8 cellular contexts compared by ENCODE assay signal in genomic region chr15:80031841-80032240, GRCh38. TPM values are rescaled to one million over a fixed set of nuclear protein-coding genes. Genes with fewer than 3 reads are reported as not detected.
A peak's percentile ranks its signal among the peaks of the same experiment; 100 is the strongest.
DNase-seq lines count a peak whose midpoint lies in the region; FAIRE-seq and TF ChIP-seq lines count a peak whose summit lies in the region.

No MANE protein-coding gene starts in this region.

- no peak overlapping the region for H2BK120ac ChIP-seq in mesendoderm (ENCODE audit: low read depth, low read length)

- TF ChIP-seq CTCF in bronchial epithelial cell (IDR thresholded peaks at IDR 0.05; ENCODE audit: insufficient read depth, low read length, severe bottlenecking) = no peak

- H4K5ac ChIP-seq in mesendoderm (ENCODE audit: low read length) = no peak overlapping the region

- H3K18ac ChIP-seq in mesendoderm (ENCODE audit: low read length) = no peak overlapping the region

- no peak overlapping the region for H2BK15ac ChIP-seq in mesendoderm (replicated peaks; ENCODE audit: low read depth)

- H3K79me1 ChIP-seq in mesendoderm (ENCODE audit: low read length) = no peaks in the 10 kb centered on the region

- H3K36me3 ChIP-seq in bronchial epithelial cell (ENCODE audit: control insufficient read depth, insufficient read depth, low read length) (no peaks in the 10 kb centered on the region), mesendoderm (ENCODE audit: control insufficient read depth, insufficient read depth, low read length) (no peaks in the 10 kb centered on the region)

- no peak for FAIRE-seq in bronchial epithelial cell (lab: Jason Lieb, UNC)

- DNase-seq in A172 (ENCODE audit: low spot score) (peak; percentile 33), DMS79 treated with DMSO at 0.1 percent for 48 hours (lab: John Stamatoyannopoulos, UW) (peak; percentile 71), NCI-H345 (lab: John Stamatoyannopoulos, UW) (peak; percentile 74), bronchial epithelial cell (ENCODE audit: low read depth) (peak; percentile 41), mesendoderm (no peak), HUDEP-2 (lab: John Stamatoyannopoulos, UW; ENCODE audit: unreplicated experiment in 76 of 76) (no peak), NK-92 (lab: John Stamatoyannopoulos, UW; ENCODE audit: unreplicated experiment) (no peak), pons (ENCODE audit: low spot score) (no peak)

- no peak overlapping the region for H3K27ac ChIP-seq in mesendoderm (ENCODE audit: low read depth, low read length)

- no peak overlapping the region for H3K4me2 ChIP-seq in mesendoderm (ENCODE audit: low read length)

- H2AK5ac ChIP-seq in mesendoderm (ENCODE audit: low read length) = no peak overlapping the region

- H3K23ac ChIP-seq in mesendoderm (ENCODE audit: low read length) = no peak overlapping the region

- WGBS in mesendoderm (ENCODE audit: extremely low coverage, insufficient coverage, low lambda C conversion rate) = no CpG with 5 or more reads among the region's 3 CpGs

- H3K4ac ChIP-seq in mesendoderm (ENCODE audit: low read depth, low read length) = no peak overlapping the region

- H3K56ac ChIP-seq in mesendoderm (ENCODE audit: low read length) = no peak overlapping the region

- H3K4me1 ChIP-seq in mesendoderm (ENCODE audit: control insufficient read depth, low read depth, low read length) = peaks cover 2% of the 10 kb centered on the region

- H2BK5ac ChIP-seq in mesendoderm (ENCODE audit: low read length) = no peak overlapping the region

- H3K27me3 ChIP-seq in bronchial epithelial cell (ENCODE audit: control insufficient read depth, insufficient read depth, low read length) (no peaks in the 10 kb centered on the region), mesendoderm (ENCODE audit: insufficient read depth, low read length, poor library complexity) (peaks cover 2% of the 10 kb centered on the region)

- no peak overlapping the region for H3K4me3 ChIP-seq in bronchial epithelial cell (ENCODE audit: low read depth, low read length)
- H3K4me3 ChIP-seq in mesendoderm (ENCODE audit: low read length) = no peak overlapping the region

- H3K9ac ChIP-seq in mesendoderm (ENCODE audit: low read length) = no peak overlapping the region

- H4K8ac ChIP-seq in mesendoderm (ENCODE audit: low read depth, low read length) = no peak overlapping the region

- no peaks in the 10 kb centered on the region for H3K79me2 ChIP-seq in mesendoderm (ENCODE audit: control insufficient read depth, insufficient read depth, low read length)

RNA-seq across cellular contexts. Expression of gene ZFAND6, which starts 27.6 kb away (rescaled TPM):
- 113 and 131 TPM in 2 replicates for total RNA-seq in A172 (2014; rRNA removed; shearing (Covaris generic))
- 186 and 218 TPM in 2 replicates for total RNA-seq in bronchial epithelial cell
- 112 TPM for polyA plus RNA-seq in mesendoderm (2013, experiment 1 of 2)
- 112 TPM for polyA plus RNA-seq in mesendoderm (2013, experiment 2 of 2)

Comparison
In these comparisons a context has a peak if more than half of its experiments do, and no peak if none do; other contexts are left out.
1. DNase-seq: peak in A172 (single experiment), DMS79 treated with DMSO at 0.1 percent for 48 hours (single experiment), NCI-H345 (single experiment) and bronchial epithelial cell (single experiment); none in mesendoderm (single experiment), HUDEP-2 (0 of 76), NK-92 (single experiment) and pons (single experiment).